ENCODE assay signal across 1 cellular context in the genomic region with DNA sequence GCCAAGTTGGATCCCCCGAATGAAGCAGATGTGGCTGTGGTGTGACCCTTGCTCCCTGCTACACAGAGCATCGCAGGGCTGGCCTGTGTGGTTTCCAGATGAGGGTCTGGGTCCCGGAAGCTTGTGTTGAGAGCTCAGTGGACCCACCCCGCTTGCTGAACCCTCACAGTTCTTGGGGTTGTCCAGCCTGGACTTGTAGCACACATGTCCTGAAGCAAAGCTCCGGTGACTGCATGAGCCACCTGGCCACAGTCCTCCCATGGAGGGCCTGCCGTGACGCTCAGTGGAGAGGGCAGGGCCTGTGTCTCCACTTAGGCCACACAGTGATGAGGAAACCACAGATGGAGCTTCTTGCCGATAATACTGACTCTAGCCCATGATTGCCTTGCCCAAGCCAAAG.
TF ChIP-seq lines count a peak whose summit lies in the region.

No MANE protein-coding gene starts in this region.

TF ChIP-seq in WTC11, 78 proteins besides CTCF, POLR2A, EP300 and RAD21 (continued from another document):
- TF ChIP-seq, protein P1, sequence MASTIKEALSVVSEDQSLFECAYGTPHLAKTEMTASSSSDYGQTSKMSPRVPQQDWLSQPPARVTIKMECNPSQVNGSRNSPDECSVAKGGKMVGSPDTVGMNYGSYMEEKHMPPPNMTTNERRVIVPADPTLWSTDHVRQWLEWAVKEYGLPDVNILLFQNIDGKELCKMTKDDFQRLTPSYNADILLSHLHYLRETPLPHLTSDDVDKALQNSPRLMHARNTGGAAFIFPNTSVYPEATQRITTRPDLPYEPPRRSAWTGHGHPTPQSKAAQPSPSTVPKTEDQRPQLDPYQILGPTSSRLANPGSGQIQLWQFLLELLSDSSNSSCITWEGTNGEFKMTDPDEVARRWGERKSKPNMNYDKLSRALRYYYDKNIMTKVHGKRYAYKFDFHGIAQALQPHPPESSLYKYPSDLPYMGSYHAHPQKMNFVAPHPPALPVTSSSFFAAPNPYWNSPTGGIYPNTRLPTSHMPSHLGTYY (CRISPR knock-in tag; IDR thresholded peaks at IDR 0.05), result no peak
- TF ChIP-seq ESRRA (CRISPR knock-in tag; IDR thresholded peaks at IDR 0.05; ENCODE audit: borderline replicate concordance) (no peak), PRRX2 (CRISPR knock-in tag; IDR thresholded peaks at IDR 0.05) (no peak), SMAD3 (CRISPR knock-in tag; IDR thresholded peaks at IDR 0.05; ENCODE audit: borderline replicate concordance) (no peak), ZNF263 (CRISPR knock-in tag; IDR thresholded peaks at IDR 0.05; ENCODE audit: low read depth) (no peak)
- TF ChIP-seq, protein P2, sequence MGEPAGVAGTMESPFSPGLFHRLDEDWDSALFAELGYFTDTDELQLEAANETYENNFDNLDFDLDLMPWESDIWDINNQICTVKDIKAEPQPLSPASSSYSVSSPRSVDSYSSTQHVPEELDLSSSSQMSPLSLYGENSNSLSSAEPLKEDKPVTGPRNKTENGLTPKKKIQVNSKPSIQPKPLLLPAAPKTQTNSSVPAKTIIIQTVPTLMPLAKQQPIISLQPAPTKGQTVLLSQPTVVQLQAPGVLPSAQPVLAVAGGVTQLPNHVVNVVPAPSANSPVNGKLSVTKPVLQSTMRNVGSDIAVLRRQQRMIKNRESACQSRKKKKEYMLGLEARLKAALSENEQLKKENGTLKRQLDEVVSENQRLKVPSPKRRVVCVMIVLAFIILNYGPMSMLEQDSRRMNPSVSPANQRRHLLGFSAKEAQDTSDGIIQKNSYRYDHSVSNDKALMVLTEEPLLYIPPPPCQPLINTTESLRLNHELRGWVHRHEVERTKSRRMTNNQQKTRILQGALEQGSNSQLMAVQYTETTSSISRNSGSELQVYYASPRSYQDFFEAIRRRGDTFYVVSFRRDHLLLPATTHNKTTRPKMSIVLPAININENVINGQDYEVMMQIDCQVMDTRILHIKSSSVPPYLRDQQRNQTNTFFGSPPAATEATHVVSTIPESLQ (CRISPR knock-in tag; IDR thresholded peaks at IDR 0.05), result no peak
